ENCODE assay signal across 11 cellular contexts in genomic region chr17:1438593-1439083, GRCh38. TPM values are rescaled to one million over a fixed set of nuclear protein-coding genes. Genes with fewer than 3 reads are reported as not detected.
DNase-seq lines count a peak whose midpoint lies in the region; ATAC-seq and TF ChIP-seq lines count a peak whose summit lies in the region.
"Had no signal": no experiment of that assay in that cellular context is flagged by ENCODE, and none has a peak within 500 bp of the region (broad histone marks: within the 10 kb centered on the region; RNA-seq: fewer than 3 reads in every experiment).

No MANE protein-coding gene starts in this region.

- H3K36me3 ChIP-seq in SK-N-MC (ENCODE audit: insufficient read depth, low read length) (peaks cover 38% of the 10 kb centered on the region), psoas muscle (ENCODE audit: insufficient read depth in 1 of 2, low read depth in 1 of 2) (peaks cover 8 to 32% of the 10 kb centered on the region in 2 donors)

- H3K27me3 ChIP-seq in psoas muscle (ENCODE audit: insufficient read depth in 3 of 3, low read length in 2 of 3): no peaks in the 10 kb centered on the region

- 45 to 79% (median 63%) methylated on average over 11 of the region's 11 CpGs for WGBS in psoas muscle, 3 donors

- ATAC-seq in psoas muscle: peak in 3 of 4 donors; percentile 64 to 73 (median 64)
- ATAC-seq in HG03135 (IDR thresholded peaks at IDR 0.05; ENCODE audit: unreplicated experiment): no peak

- peak; percentile 57 for DNase-seq in Caki2 (ENCODE audit: low read depth)
- DNase-seq in SK-N-MC (ENCODE audit: low read depth, low spot score): no peak
- DNase-seq in fibroblast of the conjunctiva (ENCODE audit: low read depth): peak; percentile 5
- no peak for DNase-seq in psoas muscle
- no peak for DNase-seq in superior temporal gyrus (ENCODE audit: extremely low spot score)
- no peak for DNase-seq in germinal center (ENCODE audit: low spot score)
- DNase-seq in GDM1 (lab: John Stamatoyannopoulos, UW): no peak
- DNase-seq: activated CD8-positive, alpha-beta memory T cell treated with anti-CD3 and anti-CD28 coated beads, Interleukin-2, amount 50 U/mL, for 48 hours; NCI-H2029 had no signal

- no peaks in the 10 kb centered on the region for H3K9me3 ChIP-seq in SK-N-MC (ENCODE audit: low read depth, low read length)
- H3K9me3 ChIP-seq in psoas muscle: no peaks in the 10 kb centered on the region

- no peak overlapping the region for H3K9ac ChIP-seq in SK-N-MC (ENCODE audit: insufficient read length)

- H3K4me3 ChIP-seq in SK-N-MC (no peak overlapping the region), psoas muscle (no peak overlapping the region)
- H3K4me3 ChIP-seq: skin epidermis had no signal

- no peak for TF ChIP-seq CTCF in psoas muscle (IDR thresholded peaks at IDR 0.05)

- peaks cover 11% of the 10 kb centered on the region for H3K4me1 ChIP-seq in psoas muscle

- intact Hi-C loops in psoas muscle (cut with DNase I): no loop called here

- in situ Hi-C loops in Caki2 (cut with HindIII; ENCODE audit: low pct_unique_long_range_greater_than_20kb, low sequenced_read_pairs): no loop called here

- H3K27ac ChIP-seq in SK-N-MC: peak overlapping the region; percentile 64; the same call in 1 of the 2 replicates
- H3K27ac ChIP-seq in psoas muscle: peak overlapping the region; percentile 25

RNA-seq across cellular contexts. Expression of gene CRK, which starts 17.4 kb away (rescaled TPM):
- 25.4 and 35.3 TPM in 2 replicates for total RNA-seq in Caki2 (2014; rRNA removed; shearing (Covaris generic); ENCODE audit: low replicate concordance)
- total RNA-seq in psoas muscle: 10 to 100 TPM; 26.4 to 60.4 (median 33.1) TPM
- polyA plus RNA-seq in psoas muscle: 10 to 100 TPM; 29.7 to 48.0 (median 40.4) TPM

RNA-seq across cellular contexts. Expression of gene YWHAE, which starts 38.6 kb away (rescaled TPM):
- 148 and 194 TPM in 2 replicates for total RNA-seq in Caki2 (2014; rRNA removed; shearing (Covaris generic); ENCODE audit: low replicate concordance)
- 100 to 1,000 TPM; 641 to 874 (median 838) TPM for total RNA-seq in psoas muscle
- polyA plus RNA-seq in psoas muscle: 100 to 1,000 TPM; 655 to 927 (median 670) TPM

RNA-seq across cellular contexts. Expression of gene MYO1C, which starts 53.8 kb away (rescaled TPM):
- 63.8 and 85.8 TPM in 2 replicates for total RNA-seq in Caki2 (2014; rRNA removed; shearing (Covaris generic); ENCODE audit: low replicate concordance)
- 10 to 100 TPM; 68.1 to 82.7 (median 73.2) TPM for total RNA-seq in psoas muscle
- polyA plus RNA-seq in psoas muscle: 10 to 100 TPM; 24.0 to 32.7 (median 28.4) TPM

Comparison
In these comparisons a context has a peak if more than half of its experiments do, and no peak if none do; other contexts are left out.
1. DNase-seq: peak in Caki2 (single experiment) and fibroblast of the conjunctiva (single experiment); none in SK-N-MC (single experiment), psoas muscle (0 of 2), superior temporal gyrus (single experiment), germinal center (single experiment) and GDM1 (single experiment).